Comparison of ENCODE assay signal across 7 cellular contexts in genomic region chr14:88868558-88869159, GRCh38. TPM values are rescaled to one million over a fixed set of nuclear protein-coding genes. Genes with fewer than 3 reads are reported as not detected.
DNase-seq lines count a peak whose midpoint lies in the region; TF ChIP-seq lines count a peak whose summit lies in the region.

No MANE protein-coding gene starts in this region.

- H3K4me1 ChIP-seq in Loucy (ENCODE audit: insufficient read depth, low read length, poor library complexity, severe bottlenecking) (no peaks in the 10 kb centered on the region), adrenal gland (replicated peaks in 1 of 2) (peaks cover 4 to 29% of the 10 kb centered on the region in 2 donors), mesendoderm (ENCODE audit: control insufficient read depth, low read depth, low read length) (no peaks in the 10 kb centered on the region)

- H2AK5ac ChIP-seq in mesendoderm (ENCODE audit: low read length): no peak overlapping the region

- H3K9me2 ChIP-seq in Loucy (replicated peaks; ENCODE audit: low read depth, low read length): no peaks in the 10 kb centered on the region

- H2BK120ac ChIP-seq in mesendoderm (ENCODE audit: low read depth, low read length): no peak overlapping the region

- H3K9me3 ChIP-seq in Loucy (ENCODE audit: insufficient read depth, low read depth, low read length) (no peaks in the 10 kb centered on the region), adrenal gland (replicated peaks in 1 of 3) (no peaks in the 10 kb centered on the region)

- no peak overlapping the region for H3K4ac ChIP-seq in mesendoderm (ENCODE audit: low read depth, low read length)

- H3K18ac ChIP-seq in mesendoderm (ENCODE audit: low read length): no peak overlapping the region

- H3K9ac ChIP-seq in Loucy (ENCODE audit: low read depth, low read length, poor library complexity, severe bottlenecking): no peak overlapping the region
- H3K9ac ChIP-seq in mesendoderm (ENCODE audit: low read length): no peak overlapping the region

- H4K8ac ChIP-seq in mesendoderm (ENCODE audit: low read depth, low read length): no peak overlapping the region

- H3K79me1 ChIP-seq in mesendoderm (ENCODE audit: low read length): no peaks in the 10 kb centered on the region

- H2BK5ac ChIP-seq in mesendoderm (ENCODE audit: low read length): no peak overlapping the region

- H3K23ac ChIP-seq in mesendoderm (ENCODE audit: low read length): no peak overlapping the region

- intact Hi-C loops in adrenal gland (cut with DNase I): loop anchor here in 1 of 2 donors (10.0 kb wide), 1 partner anchor 204 kb away; no protein-coding TSS in a partner anchor

- H4K5ac ChIP-seq in mesendoderm (ENCODE audit: low read length): no peak overlapping the region

- no peak overlapping the region for H2AFZ ChIP-seq in Loucy (ENCODE audit: low read length)

- no peak overlapping the region for H3K56ac ChIP-seq in mesendoderm (ENCODE audit: low read length)

- H3K27ac ChIP-seq in adrenal gland (no peak overlapping the region), mesendoderm (ENCODE audit: low read depth, low read length) (no peak overlapping the region)

- peak; percentile 13 for DNase-seq in GM13977 (ENCODE audit: low spot score)
- DNase-seq in adrenal gland: no peak
- DNase-seq in mesendoderm: peak; percentile 37
- no peak for DNase-seq in cortex of kidney (lab: John Stamatoyannopoulos, UW)
- DNase-seq in activated CD4-positive, CD25-positive, alpha-beta regulatory T cell (lab: John Stamatoyannopoulos, UW): no peak
- DNase-seq in stimulated activated CD8-positive, alpha-beta memory T cell treated with anti-CD3 and anti-CD28 coated beads, Interleukin-4, amount 100 ng/mL, for 48 hours: no peak

- H3K36me3 ChIP-seq in Loucy (ENCODE audit: insufficient read depth, low read length): no peaks in the 10 kb centered on the region
- peaks cover 0 to 17% of the 10 kb centered on the region in 2 donors for H3K36me3 ChIP-seq in adrenal gland (replicated peaks in 1 of 2)
- H3K36me3 ChIP-seq in mesendoderm (ENCODE audit: control insufficient read depth, insufficient read depth, low read length): no peaks in the 10 kb centered on the region

- H3F3A ChIP-seq in Loucy (ENCODE audit: low read depth): no peaks in the 10 kb centered on the region

- TF ChIP-seq CTCF in GM13977 (IDR thresholded peaks at IDR 0.05; ENCODE audit: extremely low read depth, insufficient read depth, missing control alignments): peak; percentile 49
- peak; percentile 71 for TF ChIP-seq CTCF in Loucy (conservative IDR thresholded peaks at IDR 0.05; ENCODE audit: low read length)
- TF ChIP-seq CTCF in adrenal gland (IDR thresholded peaks at IDR 0.05): peak in 5 of 6 experiments; percentile 11 to 48 (median 34)

- no peak for TF ChIP-seq POLR2A in adrenal gland (IDR thresholded peaks at IDR 0.05)

- no peak overlapping the region for H2BK15ac ChIP-seq in mesendoderm (replicated peaks; ENCODE audit: low read depth)

- H3K4me3 ChIP-seq in Loucy (ENCODE audit: low read length, poor library complexity, severe bottlenecking) (no peak overlapping the region), adrenal gland (no peak overlapping the region), mesendoderm (ENCODE audit: low read length) (no peak overlapping the region)

- in situ Hi-C loops in GM13977 (cut with MboI; ENCODE audit: low pct_unique_long_range_greater_than_20kb, low sequenced_read_pairs, unreplicated experiment): loop anchor here (25.0 kb wide), 1 partner anchor 206 kb away; no protein-coding TSS in a partner anchor

- H3K4me2 ChIP-seq in Loucy (ENCODE audit: low read depth, low read length, poor library complexity, severe bottlenecking): no peak overlapping the region
- H3K4me2 ChIP-seq in mesendoderm (ENCODE audit: low read length): no peak overlapping the region

- no peaks in the 10 kb centered on the region for H4K20me1 ChIP-seq in Loucy (ENCODE audit: insufficient read depth, low read length, poor library complexity, severe bottlenecking)

- no peaks in the 10 kb centered on the region for H3K79me2 ChIP-seq in Loucy (ENCODE audit: insufficient read depth, low read length)
- H3K79me2 ChIP-seq in mesendoderm (ENCODE audit: control insufficient read depth, insufficient read depth, low read length): no peaks in the 10 kb centered on the region

- H3K27me3 ChIP-seq in Loucy (ENCODE audit: insufficient read depth, low read length, poor library complexity, severe bottlenecking) (no peaks in the 10 kb centered on the region), adrenal gland (no peaks in the 10 kb centered on the region), mesendoderm (ENCODE audit: insufficient read depth, low read length, poor library complexity) (no peaks in the 10 kb centered on the region)

RNA-seq across cellular contexts. Expression of gene TTC8, which starts 44.2 kb away (rescaled TPM):
- 100 to 1,000 TPM in 1 of 8 donors, 10 to 100 TPM in 7; 40.4 to 184 (median 71.1) TPM for total RNA-seq in adrenal gland
- 10 to 100 TPM; 53.5 to 68.5 (median 62.3) TPM for polyA plus RNA-seq in adrenal gland
- 9.9 TPM for polyA plus RNA-seq in mesendoderm (2013, experiment 1 of 2)
- polyA plus RNA-seq in mesendoderm (2013, experiment 2 of 2): 8.9 TPM

Comparison
In these comparisons a context has a peak if more than half of its experiments do, and no peak if none do; other contexts are left out.
1. DNase-seq: peak in GM13977 (single experiment) and mesendoderm (single experiment); none in adrenal gland (0 of 7), cortex of kidney (single experiment), activated CD4-positive, CD25-positive, alpha-beta regulatory T cell (0 of 4) and stimulated activated CD8-positive, alpha-beta memory T cell treated with anti-CD3 and anti-CD28 coated beads, Interleukin-4, amount 100 ng/mL, for 48 hours (single experiment).
2. Peak in every context shown above with its lines, with median percentiles within 50 percentile points of each other: CTCF ChIP-seq.